In genomic region chr1:88897070-88897730, GRCh38 we compare ENCODE assay signal across 19 cellular contexts.
"Had no signal": no experiment of that assay in that cellular context is flagged by ENCODE, and none has a peak within 500 bp of the region (broad histone marks: within the 10 kb centered on the region; RNA-seq: fewer than 3 reads in every experiment).

No MANE protein-coding gene starts in this region.

- H3K27ac ChIP-seq: epithelial cell of prostate, esophagus muscularis mucosa, pancreas, prostate gland, skin epidermis, stomach had no signal

- DNase-seq: cortex of kidney; dorsolateral prefrontal cortex; effector CD8-positive, alpha-beta T cell; foreskin fibroblast; immature natural killer cell; mucosa of descending colon; occipital lobe; pancreas; stimulated activated CD4-positive, alpha-beta T cell treated with anti-CD3 and anti-CD28 coated beads, Interleukin-2, amount 100 ng/mL, for 24 hours; stimulated activated naive CD4-positive, alpha-beta T cell; stomach; substantia nigra; trophoblast cell had no signal

- H3K36me3 ChIP-seq: esophagus muscularis mucosa, pancreas, prostate gland, stomach had no signal

- H3K4me1 ChIP-seq: pancreas, prostate gland had no signal

- FAIRE-seq: pancreas had no signal

- H3K9me3 ChIP-seq: esophagus muscularis mucosa, mucosa of descending colon, pancreas, prostate gland, stomach had no signal

- H3K27me3 ChIP-seq: dorsolateral prefrontal cortex, esophagus muscularis mucosa, pancreas, stomach had no signal

- ATAC-seq: mucosa of descending colon; natural killer cell treated with Interleukin-12 subunit alpha and Interleukin-12 subunit beta and Interleukin-15 and Interleukin-18, amount 100 ng/mL, for 72 hours; pancreas; sciatic nerve had no signal

- H3K4me3 ChIP-seq: dorsolateral prefrontal cortex, esophagus muscularis mucosa, mucosa of descending colon, pancreas, prostate gland, skin epidermis, stomach had no signal
